2 cellular contexts compared by ENCODE assay signal in the genomic region with DNA sequence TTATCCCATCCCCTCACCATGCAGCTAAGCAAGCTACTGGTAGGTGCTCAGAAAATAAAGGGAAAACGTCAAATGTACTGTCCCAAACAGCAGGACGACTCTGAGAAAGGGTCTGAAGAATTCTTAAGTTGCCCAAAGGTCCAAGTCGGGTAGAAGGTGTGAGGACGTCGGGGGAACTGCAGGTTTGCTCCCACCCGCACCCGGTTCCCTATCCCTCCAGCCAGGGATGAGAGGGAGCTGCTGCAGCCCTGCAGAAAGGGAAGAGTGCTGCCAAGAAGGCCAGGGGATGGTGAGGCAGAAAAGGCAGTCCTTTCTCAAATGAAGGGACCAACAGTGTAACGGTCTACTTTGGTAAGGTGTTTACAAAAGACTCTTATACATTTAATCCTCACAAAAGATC.
TF ChIP-seq lines count a peak whose summit lies in the region.

No MANE protein-coding gene starts in this region.

TF ChIP-seq in GM23338, 12 proteins besides CTCF, POLR2A, EP300 and RAD21:
- TF ChIP-seq REST (IDR thresholded peaks at IDR 0.05; ENCODE audit: unreplicated experiment) (no peak), EZH2phosphoT487 (IDR thresholded peaks at IDR 0.05; ENCODE audit: unreplicated experiment) (no peak), EZH2 (IDR thresholded peaks at IDR 0.05; ENCODE audit: low read depth, unreplicated experiment) (no peak), ZNF331 (CRISPR knock-in tag; IDR thresholded peaks at IDR 0.05; ENCODE audit: low read depth) (no peak), JUNB (IDR thresholded peaks at IDR 0.05; ENCODE audit: unreplicated experiment) (no peak), POLR2AphosphoS5 (IDR thresholded peaks at IDR 0.05; ENCODE audit: low read depth) (no peak), ZNF114 (CRISPR knock-in tag; IDR thresholded peaks at IDR 0.05) (no peak), STAT1 (IDR thresholded peaks at IDR 0.05; ENCODE audit: unreplicated experiment) (no peak), CREB1 (CRISPR knock-in tag; IDR thresholded peaks at IDR 0.05; ENCODE audit: low read depth) (no peak)
- TF ChIP-seq, protein P1, sequence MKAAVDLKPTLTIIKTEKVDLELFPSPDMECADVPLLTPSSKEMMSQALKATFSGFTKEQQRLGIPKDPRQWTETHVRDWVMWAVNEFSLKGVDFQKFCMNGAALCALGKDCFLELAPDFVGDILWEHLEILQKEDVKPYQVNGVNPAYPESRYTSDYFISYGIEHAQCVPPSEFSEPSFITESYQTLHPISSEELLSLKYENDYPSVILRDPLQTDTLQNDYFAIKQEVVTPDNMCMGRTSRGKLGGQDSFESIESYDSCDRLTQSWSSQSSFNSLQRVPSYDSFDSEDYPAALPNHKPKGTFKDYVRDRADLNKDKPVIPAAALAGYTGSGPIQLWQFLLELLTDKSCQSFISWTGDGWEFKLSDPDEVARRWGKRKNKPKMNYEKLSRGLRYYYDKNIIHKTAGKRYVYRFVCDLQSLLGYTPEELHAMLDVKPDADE (IDR thresholded peaks at IDR 0.05): no peak

TF ChIP-seq in WTC11, 78 proteins besides CTCF, POLR2A, EP300 and RAD21 (continued from another document):
- TF ChIP-seq ATF2 (CRISPR knock-in tag; IDR thresholded peaks at IDR 0.05; ENCODE audit: borderline replicate concordance, low read depth): no peak
- TF ChIP-seq ZNF121 (CRISPR knock-in tag; IDR thresholded peaks at IDR 0.05): no peak
- TF ChIP-seq, protein P2, sequence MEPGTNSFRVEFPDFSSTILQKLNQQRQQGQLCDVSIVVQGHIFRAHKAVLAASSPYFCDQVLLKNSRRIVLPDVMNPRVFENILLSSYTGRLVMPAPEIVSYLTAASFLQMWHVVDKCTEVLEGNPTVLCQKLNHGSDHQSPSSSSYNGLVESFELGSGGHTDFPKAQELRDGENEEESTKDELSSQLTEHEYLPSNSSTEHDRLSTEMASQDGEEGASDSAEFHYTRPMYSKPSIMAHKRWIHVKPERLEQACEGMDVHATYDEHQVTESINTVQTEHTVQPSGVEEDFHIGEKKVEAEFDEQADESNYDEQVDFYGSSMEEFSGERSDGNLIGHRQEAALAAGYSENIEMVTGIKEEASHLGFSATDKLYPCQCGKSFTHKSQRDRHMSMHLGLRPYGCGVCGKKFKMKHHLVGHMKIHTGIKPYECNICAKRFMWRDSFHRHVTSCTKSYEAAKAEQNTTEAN (CRISPR knock-in tag; IDR thresholded peaks at IDR 0.05): no peak
- no peak for TF ChIP-seq TCF7 (CRISPR knock-in tag; IDR thresholded peaks at IDR 0.05; ENCODE audit: low read depth)
- no peak for TF ChIP-seq NR1H2 (CRISPR knock-in tag; IDR thresholded peaks at IDR 0.05)
- TF ChIP-seq ZNF138 (CRISPR knock-in tag; conservative IDR thresholded peaks at IDR 0.05): no peak
- no peak for TF ChIP-seq NR3C1 (CRISPR knock-in tag; conservative IDR thresholded peaks at IDR 0.05; ENCODE audit: low read depth)
- no peak for TF ChIP-seq MYBL2 (CRISPR knock-in tag; IDR thresholded peaks at IDR 0.05)
